Comparison of ENCODE assay signal across 8 cellular contexts in the genomic region with DNA sequence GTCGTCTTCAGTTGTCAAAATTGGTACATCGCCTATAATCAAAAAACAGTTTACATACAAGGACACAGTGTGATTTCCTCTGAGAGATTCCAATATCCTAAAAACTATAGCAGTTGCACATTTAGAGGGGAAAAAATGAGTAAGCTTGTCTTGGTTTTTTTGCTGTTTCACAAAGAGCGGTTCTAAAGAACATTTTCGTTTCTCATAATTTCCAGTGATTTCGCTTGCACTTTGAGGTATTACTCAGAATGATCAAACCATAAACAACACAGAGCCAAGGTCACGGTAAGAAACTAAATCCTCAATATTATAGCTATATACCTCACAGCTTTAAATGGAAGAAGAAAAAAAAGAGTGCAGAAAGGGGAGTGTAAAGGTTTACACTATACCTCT. TPM values are rescaled to one million over a fixed set of nuclear protein-coding genes. Genes with fewer than 3 reads are reported as not detected.
DNase-seq lines count a peak whose midpoint lies in the region; ATAC-seq, FAIRE-seq and TF ChIP-seq lines count a peak whose summit lies in the region.

No MANE protein-coding gene starts in this region.

- no peaks in the 10 kb centered on the region for H3K27me3 ChIP-seq in heart right ventricle
- no peaks in the 10 kb centered on the region for H3K27me3 ChIP-seq in upper lobe of left lung

- no peak for TF ChIP-seq CTCF in heart right ventricle (IDR thresholded peaks at IDR 0.05)
- TF ChIP-seq CTCF in kidney (IDR thresholded peaks at IDR 0.05; ENCODE audit: borderline replicate concordance, extremely low read depth, insufficient read depth) = no peak
- no peak for TF ChIP-seq CTCF in upper lobe of left lung (IDR thresholded peaks at IDR 0.05)

- intact Hi-C loops in heart right ventricle (cut with DNase I) (loop anchor here in 3 of 10 donors (2.0 to 5.0 kb wide), 3 partner anchors 42 to 93 kb away; no protein-coding TSS in a partner anchor), cardiac septum (cut with DNase I) (no loop called here), kidney (cut with DNase I) (no loop called here)

- WGBS in heart right ventricle, 2 donors = 70% methylated on average over 6 of the region's 6 CpGs
- WGBS in upper lobe of left lung, 2 donors = 66 to 74% methylated on average over 6 of the region's 6 CpGs

- FAIRE-seq in kidney (lab: Jason Lieb, UNC) = no peak

- peaks cover 0 to 5% of the 10 kb centered on the region in 2 donors for H3K9me3 Mint-ChIP-seq in activated naive CD4-positive, alpha-beta T cell treated with anti-CD3 and anti-CD28 coated beads, Interleukin-2, amount 50 U/mL, for 72 hours

- H3K36me3 Mint-ChIP-seq in activated naive CD4-positive, alpha-beta T cell treated with anti-CD3 and anti-CD28 coated beads, Interleukin-2, amount 50 U/mL, for 72 hours = peaks cover 16 to 37% of the 10 kb centered on the region in 2 donors

- H3K4me3 ChIP-seq in heart right ventricle = peak overlapping the region; percentile 63 to 88 (median 82)
- peak overlapping the region; percentile 71 to 90 for H3K4me3 ChIP-seq in kidney (ENCODE audit: low read length in 2 of 2)
- H3K4me3 ChIP-seq in upper lobe of left lung = peak overlapping the region; percentile 78 to 97 (median 82)

- H3K27ac ChIP-seq in heart right ventricle (peak overlapping the region in 7 of 10 donors; percentile 70 to 87 (median 81)), kidney (ENCODE audit: low read depth in 2 of 2, low read length in 2 of 2) (no peak overlapping the region), upper lobe of left lung (peak overlapping the region in 1 of 4 donors; percentile 81)

- no peak for ATAC-seq in heart right ventricle
- peak; percentile 15 for ATAC-seq in HG03060 (IDR thresholded peaks at IDR 0.05; ENCODE audit: low read depth, unreplicated experiment)
- peak; percentile 81 to 88 for ATAC-seq in activated naive CD4-positive, alpha-beta T cell treated with anti-CD3 and anti-CD28 coated beads, Interleukin-2, amount 50 U/mL, for 72 hours
- ATAC-seq in upper lobe of left lung (ENCODE audit: low FRiP score in 2 of 2) = no peak

- no peak for TF ChIP-seq POLR2A in upper lobe of left lung (IDR thresholded peaks at IDR 0.05)

- H3K9me3 ChIP-seq in heart right ventricle (no peaks in the 10 kb centered on the region), kidney (ENCODE audit: control insufficient read depth in 1 of 2, low read length in 2 of 2) (no peaks in the 10 kb centered on the region), upper lobe of left lung (no peaks in the 10 kb centered on the region)

- H3K36me3 ChIP-seq in heart right ventricle (peaks cover 0 to 43% (median 23%) of the 10 kb centered on the region in 9 donors), kidney (ENCODE audit: control insufficient read depth in 1 of 2, insufficient read depth in 2 of 2, low read length in 2 of 2) (peaks cover 0 to 4% of the 10 kb centered on the region in 2 donors), upper lobe of left lung (peaks cover 2 to 33% (median 13%) of the 10 kb centered on the region in 4 donors)

- DNase-seq in heart right ventricle = no peak
- no peak for DNase-seq in cardiac septum (ENCODE audit: low spot score)
- peak in 1 of 2 donors; percentile 6 for DNase-seq in activated naive CD4-positive, alpha-beta T cell treated with anti-CD3 and anti-CD28 coated beads, Interleukin-2, amount 50 U/mL, for 72 hours (ENCODE audit: low spot score in 2 of 2)
- DNase-seq in kidney = no peak
- DNase-seq in upper lobe of left lung = no peak
- DNase-seq in stimulated activated naive CD4-positive, alpha-beta T cell treated with Interleukin-2 at 50 U/mL for 16 hours (lab: John Stamatoyannopoulos, UW) = no peak
- no peak for DNase-seq in DMS 273 (lab: John Stamatoyannopoulos, UW; ENCODE audit: unreplicated experiment)

- peaks cover 0 to 27% (median 17%) of the 10 kb centered on the region in 9 donors for H3K4me1 ChIP-seq in heart right ventricle
- H3K4me1 ChIP-seq in kidney (ENCODE audit: control insufficient read depth in 1 of 2, insufficient read depth in 1 of 2, low read depth in 1 of 2, low read length in 2 of 2) = peaks cover 5 to 6% of the 10 kb centered on the region in 2 donors
- peaks cover 6 to 24% (median 11%) of the 10 kb centered on the region in 4 donors for H3K4me1 ChIP-seq in upper lobe of left lung

- peak overlapping the region; percentile 94 to 98 for H3K27ac Mint-ChIP-seq in activated naive CD4-positive, alpha-beta T cell treated with anti-CD3 and anti-CD28 coated beads, Interleukin-2, amount 50 U/mL, for 72 hours

- peak overlapping the region in 1 of 2 donors; percentile 71 for H3K9ac ChIP-seq in kidney (ENCODE audit: low read length in 2 of 2)

- no peak for TF ChIP-seq EP300 in upper lobe of left lung (IDR thresholded peaks at IDR 0.05)

RNA-seq across cellular contexts. Expression of a gene that starts 0.9 kb away (rescaled TPM):
- total RNA-seq in heart right ventricle = 10 to 100 TPM in 9 of 10 donors, 1 to 10 TPM in 1; 10.0 to 14.5 (median 11.6) TPM
- 1 to 10 TPM; 4.3 to 8.8 TPM for polyA plus RNA-seq in heart right ventricle
- total RNA-seq in cardiac septum = 15.9 TPM
- 10 to 100 TPM; 10.4 to 23.4 TPM for total RNA-seq in activated naive CD4-positive, alpha-beta T cell treated with anti-CD3 and anti-CD28 coated beads, Interleukin-2, amount 50 U/mL, for 72 hours
- total RNA-seq in kidney = 18.7 TPM
- polyA plus RNA-seq in kidney (ENCODE audit: insufficient read depth, low read depth, low replicate concordance) = 6.1 TPM
- 10 to 100 TPM in 4 of 6 donors, 1 to 10 TPM in 2; 3.1 to 17.0 (median 10.6) TPM for total RNA-seq in upper lobe of left lung

RNA-seq across cellular contexts. Expression of a gene that starts 44.9 kb away (rescaled TPM):
- total RNA-seq in heart right ventricle (100 to 1,000 TPM in 3 of 10 donors, 10 to 100 TPM in 7; 41.1 to 180 (median 68.0) TPM), cardiac septum (464 TPM), kidney (1.4 TPM), upper lobe of left lung (1 to 10 TPM in 4 of 6 donors, under 1 TPM in 1, not detected in 1; 0.44 to 3.9 (median 1.2) TPM)
- polyA plus RNA-seq in heart right ventricle (10 to 100 TPM; 60.4 to 65.6 TPM), kidney (ENCODE audit: insufficient read depth, low read depth, low replicate concordance) (1.8 TPM)
- 1 to 10 TPM; 2.0 TPM for total RNA-seq in activated naive CD4-positive, alpha-beta T cell treated with anti-CD3 and anti-CD28 coated beads, Interleukin-2, amount 50 U/mL, for 72 hours

Comparison
In these comparisons a context has a peak if more than half of its experiments do, and no peak if none do; other contexts are left out.
1. ATAC-seq: peak in HG03060 (single experiment) and activated naive CD4-positive, alpha-beta T cell treated with anti-CD3 and anti-CD28 coated beads, Interleukin-2, amount 50 U/mL, for 72 hours (2 of 2); none in heart right ventricle (0 of 8) and upper lobe of left lung (0 of 2).
2. H3K27ac ChIP-seq: peak in heart right ventricle (7 of 10); none in kidney (0 of 2).
3. RNA of a gene that starts 44.9 kb away (total RNA-seq): 464 TPM in cardiac septum (single experiment) and 41.1 to 180 TPM in heart right ventricle; 2.0 TPM in activated naive CD4-positive, alpha-beta T cell treated with anti-CD3 and anti-CD28 coated beads, Interleukin-2, amount 50 U/mL, for 72 hours, 1.4 TPM in kidney (single experiment) and 0.44 to 3.9 TPM in upper lobe of left lung; every median in the first group is over 4 times any median in the second.
4. Peak in every context shown above with its lines, with median percentiles within 50 percentile points of each other: H3K4me3 ChIP-seq.